Comparison of ENCODE assay signal across 21 cellular contexts in genomic region chr10:48751730-48752129, GRCh38.
"Had no signal": no experiment of that assay in that cellular context is flagged by ENCODE, and none has a peak within 500 bp of the region (broad histone marks: within the 10 kb centered on the region; RNA-seq: fewer than 3 reads in every experiment).

No MANE protein-coding gene starts in this region.

- H3K4me1 ChIP-seq: adrenal gland had no signal

- H3K27ac ChIP-seq: adrenal gland had no signal

- H3K9me3 Mint-ChIP-seq: activated naive CD8-positive, alpha-beta T cell treated with anti-CD3 and anti-CD28 coated beads, Interleukin-2, amount 10 ng/mL, durations not matched to agents 7 days and 5 days had no signal

- H3K27me3 ChIP-seq: adrenal gland had no signal

- DNase-seq: activated CD4-positive, alpha-beta T cell treated with anti-CD3 and anti-CD28 coated beads for 48 hours; activated CD4-positive, alpha-beta T cell treated with anti-CD3 and anti-CD28 coated beads, Interleukin-2, amount 50 U/mL, for 4 hours; activated CD4-positive, CD25-positive, alpha-beta regulatory T cell treated with anti-CD3 and anti-CD28 coated beads, Interleukin-2, amount 50 U/mL, for 72 hours; activated CD8-positive, alpha-beta memory T cell treated with anti-CD3 and anti-CD28 coated beads for 24 hours; activated naive CD4-positive, alpha-beta T cell treated with anti-CD3 and anti-CD28 coated beads, Interleukin-2, amount 50 U/mL, for 16 hours; activated naive CD8-positive, alpha-beta T cell treated with anti-CD3 and anti-CD28 coated beads, Interleukin-2, amount 10 ng/mL, durations not matched to agents 7 days and 5 days; anterior cingulate cortex; cerebellar nuclear complex; Karpas-422; NCI-H1048; NCI-H1930; NCI-H2107; NCI-H510A treated with DMSO at 0.1 percent for 48 hours; NCI-H69; NK-92 treated with Interleukin-12 subunit alpha and Interleukin-12 subunit beta, amount 100 ng/mL, for 24 hours; SHP77 treated with DMSO at 0.1 percent for 48 hours; T-helper 17 cell; T-helper 9 cell had no signal

- H3K4me3 ChIP-seq: adrenal gland had no signal

- H3K36me3 Mint-ChIP-seq: activated naive CD8-positive, alpha-beta T cell treated with anti-CD3 and anti-CD28 coated beads, Interleukin-2, amount 10 ng/mL, durations not matched to agents 7 days and 5 days; WTC11 had no signal

- H3K36me3 ChIP-seq: adrenal gland had no signal

- FAIRE-seq: RCC 7860 had no signal

- H3K27ac Mint-ChIP-seq: activated naive CD8-positive, alpha-beta T cell treated with anti-CD3 and anti-CD28 coated beads, Interleukin-2, amount 10 ng/mL, durations not matched to agents 7 days and 5 days; T-helper 17 cell; WTC11 had no signal

- ATAC-seq: T-helper 17 cell, WTC11 had no signal

- H3K4me1 Mint-ChIP-seq: activated naive CD8-positive, alpha-beta T cell treated with anti-CD3 and anti-CD28 coated beads, Interleukin-2, amount 10 ng/mL, durations not matched to agents 7 days and 5 days; T-helper 17 cell had no signal

- H3K4me3 Mint-ChIP-seq: activated naive CD8-positive, alpha-beta T cell treated with anti-CD3 and anti-CD28 coated beads, Interleukin-2, amount 10 ng/mL, durations not matched to agents 7 days and 5 days; T-helper 17 cell; WTC11 had no signal
